Comparison of ENCODE assay signal across 34 cellular contexts in the genomic region with DNA sequence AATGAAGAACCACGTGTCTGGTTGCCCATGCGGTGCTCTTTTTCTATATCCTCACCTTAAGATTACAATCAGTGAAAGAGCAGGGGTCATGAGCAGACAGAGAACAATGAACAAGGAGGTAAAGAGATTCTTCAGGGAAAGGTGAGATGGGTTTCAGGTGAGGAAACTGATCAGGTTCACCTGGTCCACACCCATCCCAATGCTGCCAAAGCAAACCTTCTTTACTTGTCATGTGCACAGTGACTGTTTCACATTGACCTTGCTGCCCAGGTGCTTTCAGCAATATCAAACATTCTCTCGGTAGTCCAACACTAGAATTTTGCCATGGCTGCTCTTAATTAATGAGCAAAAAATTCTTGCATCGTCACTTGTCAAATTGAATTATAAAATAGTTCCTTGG. TPM values are rescaled to one million over a fixed set of nuclear protein-coding genes. Genes with fewer than 3 reads are reported as not detected.
"Had no signal": no experiment of that assay in that cellular context is flagged by ENCODE, and none has a peak within 500 bp of the region (broad histone marks: within the 10 kb centered on the region; RNA-seq: fewer than 3 reads in every experiment).

No MANE protein-coding gene starts in this region.

- ATAC-seq: activated CD4-positive, CD25-positive, alpha-beta regulatory T cell treated with anti-CD3 and anti-CD28 coated beads, Interleukin-2, amount 50 U/mL, for 24 hours; activated CD8-positive, alpha-beta T cell treated with anti-CD3 and anti-CD28 coated beads for 36 hours; activated naive CD4-positive, alpha-beta T cell treated with anti-CD3 and anti-CD28 coated beads, Interleukin-2, amount 50 U/mL, for 72 hours; activated T-cell treated with anti-CD3 and anti-CD28 coated beads, Interleukin-2, amount 50 U/mL, for 4 hours; effector memory CD8-positive, alpha-beta T cell; foreskin keratinocyte; gastrocnemius medialis; heart left ventricle; T-helper 17 cell had no signal

- H3K4me3 Mint-ChIP-seq: activated B cell treated with CpG ODN at 0.5 μM for 24 hours; activated CD8-positive, alpha-beta T cell treated with anti-CD3 and anti-CD28 coated beads for 36 hours; activated naive CD4-positive, alpha-beta T cell treated with anti-CD3 and anti-CD28 coated beads for 36 hours; activated naive CD8-positive, alpha-beta T cell treated with anti-CD3 and anti-CD28 coated beads, Interleukin-2, amount 10 ng/mL, durations not matched to agents 7 days and 5 days; activated T-cell treated with anti-CD3 and anti-CD28 coated beads, Interleukin-2, amount 50 U/mL, for 4 hours; central memory CD8-positive, alpha-beta T cell; effector memory CD8-positive, alpha-beta T cell; T-helper 17 cell; T-helper 2 cell treated with Interferon-gamma antibody and Interleukin-4, amounts not matched to agents 5 μg/mL and 100 μg/mL, for 36 hours had no signal

- H3K27ac ChIP-seq: brain microvascular endothelial cell, esophagus muscularis mucosa, foreskin keratinocyte, gastrocnemius medialis, heart left ventricle, WERI-Rb-1 had no signal

- H3K36me3 Mint-ChIP-seq: activated naive CD4-positive, alpha-beta T cell treated with anti-CD3 and anti-CD28 coated beads, Interleukin-2, amount 50 U/mL, for 72 hours; activated naive CD8-positive, alpha-beta T cell treated with anti-CD3 and anti-CD28 coated beads, Interleukin-2, amount 10 ng/mL, durations not matched to agents 7 days and 5 days had no signal

- DNase-seq: activated B cell treated with CpG ODN at 0.5 μM for 24 hours; activated CD4-positive, alpha-beta T cell treated with anti-CD3 and anti-CD28 coated beads for 48 hours; activated CD4-positive, alpha-beta T cell treated with anti-CD3 and anti-CD28 coated beads, Interleukin-2, amount 50 U/mL, for 1 hour; activated CD4-positive, alpha-beta T cell treated with anti-CD3 and anti-CD28 coated beads, Interleukin-2, amount 50 U/mL, for 48 hours; activated CD8-positive, alpha-beta memory T cell treated with anti-CD3 and anti-CD28 coated beads for 24 hours; activated CD8-positive, alpha-beta T cell treated with anti-CD3 and anti-CD28 coated beads for 36 hours; activated effector memory CD4-positive, alpha-beta T cell treated with anti-CD3 and anti-CD28 coated beads, Interleukin-2, amount 50 U/mL, for 16 hours; activated naive CD4-positive, alpha-beta T cell treated with anti-CD3 and anti-CD28 coated beads for 36 hours; activated naive CD8-positive, alpha-beta T cell treated with anti-CD3 and anti-CD28 coated beads, Interleukin-2, amount 10 ng/mL, durations not matched to agents 7 days and 5 days; activated T-cell treated with anti-CD3 and anti-CD28 coated beads, Interleukin-2, amount 50 U/mL, for 4 hours; brain microvascular endothelial cell; cortex of kidney; dermis blood vessel endothelial cell; effector CD4-positive, alpha-beta T cell; effector memory CD8-positive, alpha-beta T cell; gastrocnemius medialis; glutamatergic neuron; heart left ventricle; T-helper 1 cell; T-helper 17 cell; T1000; WERI-Rb-1 had no signal

- H3K27ac Mint-ChIP-seq: activated B cell treated with CpG ODN at 0.5 μM for 24 hours; activated CD8-positive, alpha-beta T cell treated with anti-CD3 and anti-CD28 coated beads for 36 hours; activated naive CD4-positive, alpha-beta T cell treated with anti-CD3 and anti-CD28 coated beads for 36 hours; activated naive CD4-positive, alpha-beta T cell treated with anti-CD3 and anti-CD28 coated beads, Interleukin-2, amount 50 U/mL, for 72 hours; activated naive CD8-positive, alpha-beta T cell treated with anti-CD3 and anti-CD28 coated beads, Interleukin-2, amount 10 ng/mL, durations not matched to agents 7 days and 5 days; activated T-helper 2 cell treated with anti-CD3 and anti-CD28 coated beads, Interferon-gamma antibody, Interleukin-2, Interleukin-4, amounts not matched to agents 10 μg/mL and 5 μg/mL and 100 μg/mL, durations not matched to agents 14 hours and 24 hours and 36 hours; effector memory CD8-positive, alpha-beta T cell; T-helper 17 cell; T-helper 2 cell treated with Interferon-gamma antibody and Interleukin-4, amounts not matched to agents 5 μg/mL and 100 μg/mL, for 36 hours had no signal

- H3K4me1 Mint-ChIP-seq: activated B cell treated with CpG ODN at 0.5 μM for 24 hours; activated naive CD8-positive, alpha-beta T cell treated with anti-CD3 and anti-CD28 coated beads, Interleukin-2, amount 10 ng/mL, durations not matched to agents 7 days and 5 days; central memory CD8-positive, alpha-beta T cell had no signal

- H3K4me1 ChIP-seq: esophagus muscularis mucosa, foreskin keratinocyte, gastrocnemius medialis, heart left ventricle had no signal

- H3K27me3 ChIP-seq: brain microvascular endothelial cell, esophagus muscularis mucosa, gastrocnemius medialis, heart left ventricle had no signal

- H3K36me3 ChIP-seq: brain microvascular endothelial cell, esophagus muscularis mucosa, gastrocnemius medialis, heart left ventricle, WERI-Rb-1 had no signal

- H3K9me3 ChIP-seq: esophagus muscularis mucosa, gastrocnemius medialis had no signal

- H3K9me3 Mint-ChIP-seq: activated naive CD4-positive, alpha-beta T cell treated with anti-CD3 and anti-CD28 coated beads, Interleukin-2, amount 50 U/mL, for 72 hours; activated naive CD8-positive, alpha-beta T cell treated with anti-CD3 and anti-CD28 coated beads, Interleukin-2, amount 10 ng/mL, durations not matched to agents 7 days and 5 days; activated T-cell treated with anti-CD3 and anti-CD28 coated beads, Interleukin-2, amount 50 U/mL, for 4 hours; activated T-helper 2 cell treated with anti-CD3 and anti-CD28 coated beads, Interferon-gamma antibody, Interleukin-2, Interleukin-4, amounts not matched to agents 10 μg/mL and 5 μg/mL and 100 μg/mL, durations not matched to agents 14 hours and 24 hours and 36 hours; central memory CD8-positive, alpha-beta T cell; T-helper 2 cell treated with Interferon-gamma antibody and Interleukin-4, amounts not matched to agents 5 μg/mL and 100 μg/mL, for 36 hours had no signal

- H3K4me3 ChIP-seq: esophagus muscularis mucosa, gastrocnemius medialis, heart left ventricle had no signal

RNA-seq across cellular contexts. Expression of gene OR9Q2, which starts 24.5 kb away (rescaled TPM):
- total RNA-seq: activated B cell treated with CpG ODN at 0.5 μM for 24 hours; activated CD8-positive, alpha-beta T cell treated with anti-CD3 and anti-CD28 coated beads for 36 hours; activated naive CD4-positive, alpha-beta T cell treated with anti-CD3 and anti-CD28 coated beads for 36 hours; activated naive CD4-positive, alpha-beta T cell treated with anti-CD3 and anti-CD28 coated beads, Interleukin-2, amount 50 U/mL, for 72 hours; activated naive CD8-positive, alpha-beta T cell treated with anti-CD3 and anti-CD28 coated beads, Interleukin-2, amount 10 ng/mL, durations not matched to agents 7 days and 5 days; activated T-cell treated with anti-CD3 and anti-CD28 coated beads, Interleukin-2, amount 50 U/mL, for 4 hours; activated T-helper 2 cell treated with anti-CD3 and anti-CD28 coated beads, Interferon-gamma antibody, Interleukin-2, Interleukin-4, amounts not matched to agents 10 μg/mL and 5 μg/mL and 100 μg/mL, durations not matched to agents 14 hours and 24 hours and 36 hours; astrocyte; bronchial epithelial cell; cardiac septum; cerebellum; dermis blood vessel endothelial cell; epithelial cell of proximal tubule; esophagus muscularis mucosa; foreskin keratinocyte; gastrocnemius medialis; heart left ventricle; T-helper 17 cell had no signal

RNA-seq across cellular contexts. Expression of gene OR9I1, which starts 39.1 kb away (rescaled TPM):
- total RNA-seq: activated B cell treated with CpG ODN at 0.5 μM for 24 hours; activated CD8-positive, alpha-beta T cell treated with anti-CD3 and anti-CD28 coated beads for 36 hours; activated naive CD4-positive, alpha-beta T cell treated with anti-CD3 and anti-CD28 coated beads for 36 hours; activated naive CD4-positive, alpha-beta T cell treated with anti-CD3 and anti-CD28 coated beads, Interleukin-2, amount 50 U/mL, for 72 hours; activated naive CD8-positive, alpha-beta T cell treated with anti-CD3 and anti-CD28 coated beads, Interleukin-2, amount 10 ng/mL, durations not matched to agents 7 days and 5 days; activated T-cell treated with anti-CD3 and anti-CD28 coated beads, Interleukin-2, amount 50 U/mL, for 4 hours; activated T-helper 2 cell treated with anti-CD3 and anti-CD28 coated beads, Interferon-gamma antibody, Interleukin-2, Interleukin-4, amounts not matched to agents 10 μg/mL and 5 μg/mL and 100 μg/mL, durations not matched to agents 14 hours and 24 hours and 36 hours; astrocyte; bronchial epithelial cell; cardiac septum; cerebellum; dermis blood vessel endothelial cell; epithelial cell of proximal tubule; esophagus muscularis mucosa; foreskin keratinocyte; gastrocnemius medialis; heart left ventricle; T-helper 17 cell had no signal

RNA-seq across cellular contexts. Expression of gene OR1S2, which starts 39.6 kb away (rescaled TPM):
- total RNA-seq: activated B cell treated with CpG ODN at 0.5 μM for 24 hours; activated CD8-positive, alpha-beta T cell treated with anti-CD3 and anti-CD28 coated beads for 36 hours; activated naive CD4-positive, alpha-beta T cell treated with anti-CD3 and anti-CD28 coated beads for 36 hours; activated naive CD4-positive, alpha-beta T cell treated with anti-CD3 and anti-CD28 coated beads, Interleukin-2, amount 50 U/mL, for 72 hours; activated naive CD8-positive, alpha-beta T cell treated with anti-CD3 and anti-CD28 coated beads, Interleukin-2, amount 10 ng/mL, durations not matched to agents 7 days and 5 days; activated T-cell treated with anti-CD3 and anti-CD28 coated beads, Interleukin-2, amount 50 U/mL, for 4 hours; activated T-helper 2 cell treated with anti-CD3 and anti-CD28 coated beads, Interferon-gamma antibody, Interleukin-2, Interleukin-4, amounts not matched to agents 10 μg/mL and 5 μg/mL and 100 μg/mL, durations not matched to agents 14 hours and 24 hours and 36 hours; astrocyte; bronchial epithelial cell; cardiac septum; cerebellum; dermis blood vessel endothelial cell; epithelial cell of proximal tubule; esophagus muscularis mucosa; foreskin keratinocyte; gastrocnemius medialis; heart left ventricle; T-helper 17 cell had no signal

RNA-seq across cellular contexts. Expression of gene OR1S1, which starts 48.1 kb away (rescaled TPM):
- total RNA-seq: activated B cell treated with CpG ODN at 0.5 μM for 24 hours; activated CD8-positive, alpha-beta T cell treated with anti-CD3 and anti-CD28 coated beads for 36 hours; activated naive CD4-positive, alpha-beta T cell treated with anti-CD3 and anti-CD28 coated beads for 36 hours; activated naive CD4-positive, alpha-beta T cell treated with anti-CD3 and anti-CD28 coated beads, Interleukin-2, amount 50 U/mL, for 72 hours; activated naive CD8-positive, alpha-beta T cell treated with anti-CD3 and anti-CD28 coated beads, Interleukin-2, amount 10 ng/mL, durations not matched to agents 7 days and 5 days; activated T-cell treated with anti-CD3 and anti-CD28 coated beads, Interleukin-2, amount 50 U/mL, for 4 hours; activated T-helper 2 cell treated with anti-CD3 and anti-CD28 coated beads, Interferon-gamma antibody, Interleukin-2, Interleukin-4, amounts not matched to agents 10 μg/mL and 5 μg/mL and 100 μg/mL, durations not matched to agents 14 hours and 24 hours and 36 hours; astrocyte; bronchial epithelial cell; cardiac septum; cerebellum; dermis blood vessel endothelial cell; epithelial cell of proximal tubule; esophagus muscularis mucosa; foreskin keratinocyte; gastrocnemius medialis; heart left ventricle; T-helper 17 cell had no signal
